In the genomic region with DNA sequence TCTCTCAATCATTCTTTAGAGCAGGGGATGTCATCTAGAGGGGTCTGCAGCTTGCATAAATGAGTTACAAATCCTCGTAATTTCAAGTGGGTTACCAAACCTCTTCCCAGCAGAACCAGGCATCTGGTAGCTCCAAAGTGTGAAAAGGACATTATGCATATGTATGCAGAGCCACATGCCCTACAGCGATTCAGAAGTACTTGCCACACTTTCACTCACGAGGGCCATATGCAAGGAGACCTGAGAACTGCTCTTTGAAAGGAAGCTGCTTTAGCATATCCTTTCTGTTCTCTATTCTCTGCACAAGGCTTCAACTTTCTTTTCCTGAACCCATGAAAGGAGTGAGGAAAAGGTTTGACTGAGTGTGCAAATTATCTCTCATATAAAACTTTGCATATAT, we compare ENCODE assay signal across 18 cellular contexts.
"Had no signal": no experiment of that assay in that cellular context is flagged by ENCODE, and none has a peak within 500 bp of the region (broad histone marks: within the 10 kb centered on the region; RNA-seq: fewer than 3 reads in every experiment).

No MANE protein-coding gene starts in this region.

- H3K9me3 ChIP-seq: body of pancreas, colonic mucosa, left ventricle myocardium inferior, tibial nerve had no signal

- H3K9me3 Mint-ChIP-seq: activated CD4-positive, alpha-beta T cell treated with anti-CD3 and anti-CD28 coated beads, Interleukin-2, amount 10 ng/mL, durations not matched to agents 24 days and 14 days; activated T-cell treated with anti-CD3 and anti-CD28 coated beads, Interleukin-2, amount 50 U/mL, for 24 hours; activated T-helper 2 cell treated with anti-CD3 and anti-CD28 coated beads, Interferon-gamma antibody, Interleukin-2, Interleukin-4, amounts not matched to agents 10 μg/mL and 5 μg/mL and 100 μg/mL, durations not matched to agents 14 hours and 24 hours and 36 hours; neural crest cell had no signal

- H3K27me3 ChIP-seq: body of pancreas, colonic mucosa, tibial nerve had no signal

- H3K4me3 Mint-ChIP-seq: activated CD4-positive, alpha-beta T cell treated with anti-CD3 and anti-CD28 coated beads, Interleukin-2, amount 10 ng/mL, durations not matched to agents 24 days and 14 days; activated CD8-positive, alpha-beta T cell treated with anti-CD3 and anti-CD28 coated beads for 36 hours; activated naive CD4-positive, alpha-beta T cell treated with anti-CD3 and anti-CD28 coated beads for 36 hours; activated T-cell treated with anti-CD3 and anti-CD28 coated beads, Interleukin-2, amount 50 U/mL, for 24 hours; neural crest cell had no signal

- H3K27ac Mint-ChIP-seq: activated CD4-positive, alpha-beta T cell treated with anti-CD3 and anti-CD28 coated beads, Interleukin-2, amount 10 ng/mL, durations not matched to agents 24 days and 14 days; activated CD8-positive, alpha-beta T cell treated with anti-CD3 and anti-CD28 coated beads for 36 hours; activated naive CD4-positive, alpha-beta T cell treated with anti-CD3 and anti-CD28 coated beads for 36 hours; activated T-cell treated with anti-CD3 and anti-CD28 coated beads, Interleukin-2, amount 50 U/mL, for 24 hours; activated T-helper 2 cell treated with anti-CD3 and anti-CD28 coated beads, Interferon-gamma antibody, Interleukin-2, Interleukin-4, amounts not matched to agents 10 μg/mL and 5 μg/mL and 100 μg/mL, durations not matched to agents 14 hours and 24 hours and 36 hours; progenitor cell of endocrine pancreas had no signal

- ATAC-seq: activated CD8-positive, alpha-beta T cell treated with anti-CD3 and anti-CD28 coated beads for 36 hours; body of pancreas; stimulated activated naive CD8-positive, alpha-beta T cell treated with anti-CD3 and anti-CD28 coated beads, Interleukin-15, Interleukin-2, amounts not matched to agents 100 U/mL and 50 U/mL, for 24 hours had no signal

- H3K27ac ChIP-seq: body of pancreas, colonic mucosa, left ventricle myocardium inferior, tibial nerve had no signal

- H3K27me3 Mint-ChIP-seq: activated CD4-positive, alpha-beta T cell treated with anti-CD3 and anti-CD28 coated beads, Interleukin-2, amount 10 ng/mL, durations not matched to agents 24 days and 14 days; activated CD8-positive, alpha-beta T cell treated with anti-CD3 and anti-CD28 coated beads for 36 hours; activated T-cell treated with anti-CD3 and anti-CD28 coated beads, Interleukin-2, amount 50 U/mL, for 24 hours had no signal

- H3K36me3 ChIP-seq: colonic mucosa, left ventricle myocardium inferior, tibial nerve had no signal

- DNase-seq: activated CD4-positive, alpha-beta T cell treated with anti-CD3 and anti-CD28 coated beads, Interleukin-2, amount 10 ng/mL, durations not matched to agents 24 days and 14 days; activated CD4-positive, CD25-positive, alpha-beta regulatory T cell; activated CD8-positive, alpha-beta T cell treated with anti-CD3 and anti-CD28 coated beads for 36 hours; activated naive CD4-positive, alpha-beta T cell treated with anti-CD3 and anti-CD28 coated beads for 36 hours; activated T-cell treated with anti-CD3 and anti-CD28 coated beads, Interleukin-2, amount 50 U/mL, for 24 hours; body of pancreas; central memory CD4-positive, alpha-beta T cell; colonic mucosa; left ventricle myocardium inferior; mammary epithelial cell; stimulated activated CD4-positive, alpha-beta T cell treated with anti-CD3 and anti-CD28 coated beads, Interleukin-2, amount 100 ng/mL, for 24 hours; stimulated activated naive CD8-positive, alpha-beta T cell treated with anti-CD3 and anti-CD28 coated beads, Interleukin-15, Interleukin-2, amounts not matched to agents 100 U/mL and 50 U/mL, for 24 hours; substantia nigra; T-helper 9 cell had no signal

- H3K4me1 ChIP-seq: body of pancreas, colonic mucosa had no signal

- H3K4me1 Mint-ChIP-seq: activated CD4-positive, alpha-beta T cell treated with anti-CD3 and anti-CD28 coated beads, Interleukin-2, amount 10 ng/mL, durations not matched to agents 24 days and 14 days had no signal

- H3K4me3 ChIP-seq: body of pancreas, colonic mucosa, left ventricle myocardium inferior, tibial nerve had no signal
